8 cellular contexts compared by ENCODE assay signal in the genomic region with DNA sequence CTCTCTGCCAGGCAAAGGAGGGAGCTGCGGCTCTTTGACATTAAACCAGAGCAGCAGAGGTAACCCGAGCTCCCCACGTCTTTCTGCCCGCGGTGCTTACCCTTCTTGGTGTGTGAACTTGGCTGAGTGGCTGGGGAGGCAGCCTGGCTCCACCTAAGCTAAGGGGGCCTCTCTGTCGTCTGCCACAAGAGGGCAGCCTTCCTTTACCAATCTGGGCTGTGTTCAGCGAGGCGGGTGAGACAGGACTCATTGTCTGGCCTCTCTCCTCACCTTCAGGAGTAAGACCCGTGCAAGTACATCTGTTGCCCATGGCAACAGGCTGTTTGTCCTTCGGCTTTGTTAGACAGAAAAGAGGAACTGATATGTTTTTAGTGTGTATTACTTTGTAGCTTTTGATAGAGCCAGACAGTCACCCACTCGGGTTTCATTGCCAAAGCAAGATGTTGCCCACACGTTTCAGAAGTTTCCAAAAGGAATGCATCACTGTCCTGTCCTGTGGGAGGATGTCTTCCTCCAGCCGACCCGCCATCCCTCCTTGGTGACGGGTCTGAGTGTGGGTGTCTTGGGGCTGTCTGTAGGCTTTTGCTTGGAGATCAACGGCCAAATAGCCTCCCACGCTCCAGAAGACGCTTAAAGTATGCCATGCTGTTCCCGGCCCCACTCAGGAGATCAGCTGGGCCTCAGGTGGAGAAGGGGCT. TPM values are rescaled to one million over a fixed set of nuclear protein-coding genes. Genes with fewer than 3 reads are reported as not detected.
DNase-seq lines count a peak whose midpoint lies in the region; ATAC-seq and TF ChIP-seq lines count a peak whose summit lies in the region.

No MANE protein-coding gene starts in this region.

- H3K79me2 ChIP-seq in trophoblast cell (ENCODE audit: control insufficient read depth, insufficient read depth, low read length, poor library complexity) = peaks cover 5% of the 10 kb centered on the region

- no peak overlapping the region for H4K12ac ChIP-seq in trophoblast cell (ENCODE audit: low read depth, low read length)

- no peak overlapping the region for H4K91ac ChIP-seq in trophoblast cell (ENCODE audit: low read depth, low read length)

- H4K8ac ChIP-seq in trophoblast cell (ENCODE audit: low read depth, low read length) = no peak overlapping the region

- H2AK5ac ChIP-seq in trophoblast cell (ENCODE audit: low read length) = no peak overlapping the region

- H2BK120ac ChIP-seq in trophoblast cell (ENCODE audit: insufficient read depth, low read length, poor library complexity) = no peak overlapping the region

- no peak overlapping the region for H3K4ac ChIP-seq in trophoblast cell (ENCODE audit: low read depth, low read length)

- no peak overlapping the region for H2BK5ac ChIP-seq in trophoblast cell (ENCODE audit: low read depth, low read length, poor library complexity)

- peaks cover 2 to 3% of the 10 kb centered on the region in 2 experiments for H3K4me1 ChIP-seq in trophoblast cell (ENCODE audit: control insufficient read depth in 1 of 2, insufficient read depth in 2 of 2, low read length in 2 of 2)
- peaks cover 5% of the 10 kb centered on the region for H3K4me1 ChIP-seq in upper lobe of right lung

- H2BK12ac ChIP-seq in trophoblast cell (ENCODE audit: low read length) = no peak overlapping the region

- no peak overlapping the region for H3K23ac ChIP-seq in trophoblast cell (ENCODE audit: low read length)

- DNase-seq in G401 (ENCODE audit: low spot score) (peak; percentile 85), KG1 (lab: John Stamatoyannopoulos, UW) (peak; percentile 35), SHP77 treated with DMSO at 0.1 percent for 48 hours (lab: John Stamatoyannopoulos, UW) (peak; percentile 42), germinal center (ENCODE audit: low spot score) (peak; percentile 91), trophoblast cell (peak; percentile 74 to 92), upper lobe of right lung (peak; percentile 81)
- peak; percentile 76 for DNase-seq in activated gamma-delta T cell treated with anti-CD3 and anti-CD28 coated beads, Interleukin-2, amount 50 U/mL, for 16 hours (ENCODE audit: low read depth)

- peaks cover 4% of the 10 kb centered on the region for H3K9me3 ChIP-seq in trophoblast cell (ENCODE audit: insufficient read depth, low read depth, low read length)
- no peaks in the 10 kb centered on the region for H3K9me3 ChIP-seq in upper lobe of right lung

- in situ Hi-C loops in G401 (cut with HindIII; ENCODE audit: low sequenced_read_pairs) = no loop called here

- no peak overlapping the region for H3K4me3 ChIP-seq in trophoblast cell (ENCODE audit: low read depth, low read length)
- no peak overlapping the region for H3K4me3 ChIP-seq in upper lobe of right lung

- no peak overlapping the region for H3K14ac ChIP-seq in trophoblast cell (ENCODE audit: low read length)

- H3K27me3 ChIP-seq in trophoblast cell (ENCODE audit: insufficient read depth, low read length) = no peaks in the 10 kb centered on the region
- H3K27me3 ChIP-seq in upper lobe of right lung = no peaks in the 10 kb centered on the region

- peak; percentile 62 for ATAC-seq in GM21737 (IDR thresholded peaks at IDR 0.05; ENCODE audit: unreplicated experiment)
- peak; percentile 83 for ATAC-seq in upper lobe of right lung

- H3K18ac ChIP-seq in trophoblast cell (ENCODE audit: low read length) = no peak overlapping the region

- H3K9ac ChIP-seq in trophoblast cell (ENCODE audit: low read length) = no peak overlapping the region

- no CpG with 5 or more reads among the region's 19 CpGs for WGBS in trophoblast cell (ENCODE audit: extremely low coverage, insufficient coverage, insufficient read length)

- no peak overlapping the region for H2AFZ ChIP-seq in trophoblast cell (ENCODE audit: insufficient read depth, low read length, poor library complexity)

- TF ChIP-seq CTCF in upper lobe of right lung (IDR thresholded peaks at IDR 0.05) = peak; percentile 86

- peaks cover 9% of the 10 kb centered on the region for H3K79me1 ChIP-seq in trophoblast cell (ENCODE audit: low read length)

- intact Hi-C loops in upper lobe of right lung (cut with DNase I) = loop anchor here (5.0 kb wide), 1 partner anchor 87 kb away; no protein-coding TSS in a partner anchor

- no peak overlapping the region for H3K4me2 ChIP-seq in trophoblast cell (ENCODE audit: low read length)

- H3K36me3 ChIP-seq in trophoblast cell (ENCODE audit: control insufficient read depth in 1 of 2, insufficient read depth in 2 of 2, low read length in 2 of 2) (peaks cover 34 to 51% of the 10 kb centered on the region in 2 experiments), upper lobe of right lung (peaks cover 61% of the 10 kb centered on the region)

- H3K27ac ChIP-seq in trophoblast cell (ENCODE audit: low read depth, low read length) = no peak overlapping the region
- H3K27ac ChIP-seq in upper lobe of right lung = no peak overlapping the region

RNA-seq across cellular contexts. Expression of a gene that starts 4.6 kb away (rescaled TPM):
- 81.4 and 157 TPM in 2 replicates for total RNA-seq in G401 (2014; rRNA removed; shearing (Covaris generic))
- 76.3 and 81.4 TPM in 2 replicates for polyA plus RNA-seq in trophoblast cell (2013)
- 58.8 TPM for total RNA-seq in upper lobe of right lung

RNA-seq across cellular contexts. Expression of a gene that starts 54.5 kb away (rescaled TPM):
- total RNA-seq in G401 (2014; rRNA removed; shearing (Covaris generic)) = 23.8 and 26.3 TPM in 2 replicates
- polyA plus RNA-seq in trophoblast cell (2013) = 37.2 and 41.2 TPM in 2 replicates
- 17.3 TPM for total RNA-seq in upper lobe of right lung

Comparison
In these comparisons a context has a peak if more than half of its experiments do, and no peak if none do; other contexts are left out.
1. DNase-seq: peak in every context shown above with its lines; median percentile 91 in germinal center; 85 in G401; 83 in trophoblast cell; 81 in upper lobe of right lung; 76 in activated gamma-delta T cell treated with anti-CD3 and anti-CD28 coated beads, Interleukin-2, amount 50 U/mL, for 16 hours; 42 in SHP77 treated with DMSO at 0.1 percent for 48 hours; 35 in KG1.